Comparison of ENCODE assay signal across 8 cellular contexts in genomic region chr1:145956776-145957442, GRCh38. TPM values are rescaled to one million over a fixed set of nuclear protein-coding genes. Genes with fewer than 3 reads are reported as not detected.
A peak's percentile ranks its signal among the peaks of the same experiment; 100 is the strongest.
DNase-seq lines count a peak whose midpoint lies in the region; TF ChIP-seq lines count a peak whose summit lies in the region.

No MANE protein-coding gene starts in this region.

- no CpG with 5 or more reads among the region's 3 CpGs for WGBS in H9 (ENCODE audit: extremely low coverage, insufficient read length, low lambda C conversion rate)

- H3K4me3 Mint-ChIP-seq in H9 (peak overlapping the region; percentile 77 to 82), osteocyte (ENCODE audit: unreplicated experiment) (peak overlapping the region; percentile 83)
- peak overlapping the region; percentile 96 for H3K4me3 Mint-ChIP-seq in T-helper 1 cell treated with Interleukin-12 subunit alpha and Interleukin-12 subunit beta and Interleukin-4 antibody, amounts not matched to agents 30 μg/mL and 1 μg/mL, for 36 hours

- H3K23ac ChIP-seq in H9 (ENCODE audit: insufficient read length, low read depth, low read length) = no peak overlapping the region

- H3K27ac ChIP-seq in H9 (ENCODE audit: insufficient read length, low read depth, low read length) = no peak overlapping the region

- H3K23me2 ChIP-seq in H9 (ENCODE audit: insufficient read length, low read depth, low read length, poor library complexity, severe bottlenecking) = peaks cover 19% of the 10 kb centered on the region

- H4K91ac ChIP-seq in H9 (ENCODE audit: insufficient read length, low read depth, low read length) = no peak overlapping the region

- DNase-seq in H9 = no peak
- DNase-seq in fibroblast of pulmonary artery (ENCODE audit: low read depth) = peak; percentile 71
- DNase-seq in osteocyte (ENCODE audit: extremely low spot score, unreplicated experiment) = no peak
- DNase-seq in glomerular visceral epithelial cell (ENCODE audit: extremely low spot score) = no peak
- DNase-seq in NCI-H1694 treated with DMSO at 0.1 percent for 48 hours (lab: John Stamatoyannopoulos, UW) = no peak
- no peak for DNase-seq in NCI-H1092 treated with DMSO at 0.1 percent for 48 hours (lab: John Stamatoyannopoulos, UW)
- no peak for DNase-seq in DMS79 treated with DMSO at 0.1 percent for 48 hours (lab: John Stamatoyannopoulos, UW)

- H3K27ac Mint-ChIP-seq in H9 (no peak overlapping the region), osteocyte (ENCODE audit: unreplicated experiment) (peak overlapping the region; percentile 90)
- peak overlapping the region; percentile 92 for H3K27ac Mint-ChIP-seq in T-helper 1 cell treated with Interleukin-12 subunit alpha and Interleukin-12 subunit beta and Interleukin-4 antibody, amounts not matched to agents 30 μg/mL and 1 μg/mL, for 36 hours

- H3K56ac ChIP-seq in H9 (ENCODE audit: insufficient read length, low read depth, low read length) = no peak overlapping the region

- H3K36me3 Mint-ChIP-seq in H9 (ENCODE audit: insufficient read depth in 1 of 3, low read depth in 3 of 3) (no peaks in the 10 kb centered on the region; a peak in 1 of 7 replicates), osteocyte (ENCODE audit: unreplicated experiment) (peaks cover 3% of the 10 kb centered on the region)
- peaks cover 8% of the 10 kb centered on the region for H3K36me3 Mint-ChIP-seq in T-helper 1 cell treated with Interleukin-12 subunit alpha and Interleukin-12 subunit beta and Interleukin-4 antibody, amounts not matched to agents 30 μg/mL and 1 μg/mL, for 36 hours (ENCODE audit: low read depth)

- H3T11ph ChIP-seq in H9 (ENCODE audit: low read length) = no peak overlapping the region

- no peak for TF ChIP-seq CTCF in H9 (conservative IDR thresholded peaks at IDR 0.05)
- no peak for TF ChIP-seq CTCF in fibroblast of pulmonary artery (IDR thresholded peaks at IDR 0.05; ENCODE audit: low read length, missing control alignments)
- no peak for TF ChIP-seq CTCF in osteocyte (IDR thresholded peaks at IDR 0.05)

- H2BK20ac ChIP-seq in H9 (ENCODE audit: low read depth, low read length, poor library complexity, severe bottlenecking) = no peak overlapping the region

- H3K4ac ChIP-seq in H9 (ENCODE audit: low read depth, low read length) = no peak overlapping the region

- no peak overlapping the region for H2BK12ac ChIP-seq in H9 (ENCODE audit: insufficient read length, low read depth, low read length)

- H4K5ac ChIP-seq in H9 (ENCODE audit: insufficient read length, low read depth, low read length) = no peak overlapping the region

- peak overlapping the region; percentile 70 for H3K4me3 ChIP-seq in fibroblast of pulmonary artery (replicated peaks; ENCODE audit: low read depth, low read length)

- H2AFZ ChIP-seq in H9 (ENCODE audit: low read length) = no peak overlapping the region

- H3K9me3 Mint-ChIP-seq in H9 = no peaks in the 10 kb centered on the region
- H3K9me3 Mint-ChIP-seq in T-helper 1 cell treated with Interleukin-12 subunit alpha and Interleukin-12 subunit beta and Interleukin-4 antibody, amounts not matched to agents 30 μg/mL and 1 μg/mL, for 36 hours = no peaks in the 10 kb centered on the region
- H3K9me3 Mint-ChIP-seq in osteocyte (ENCODE audit: unreplicated experiment) = no peaks in the 10 kb centered on the region

- no peaks in the 10 kb centered on the region for H3K9me3 ChIP-seq in H9 (ENCODE audit: control insufficient read depth, low read depth, low read length)

- no peak overlapping the region for H3K14ac ChIP-seq in H9 (ENCODE audit: insufficient read depth, low read length)

- H2BK15ac ChIP-seq in H9 (ENCODE audit: low read depth, low read length) = no peak overlapping the region

- H4K8ac ChIP-seq in H9 (replicated peaks; ENCODE audit: insufficient read length, low read depth, low read length) = no peak overlapping the region

- H3K4me1 Mint-ChIP-seq in H9 = peaks cover 27 to 28% of the 10 kb centered on the region in 2 experiments
- peaks cover 52% of the 10 kb centered on the region for H3K4me1 Mint-ChIP-seq in T-helper 1 cell treated with Interleukin-12 subunit alpha and Interleukin-12 subunit beta and Interleukin-4 antibody, amounts not matched to agents 30 μg/mL and 1 μg/mL, for 36 hours (ENCODE audit: low read depth)
- peaks cover 57% of the 10 kb centered on the region for H3K4me1 Mint-ChIP-seq in osteocyte (ENCODE audit: unreplicated experiment)

- H3K4me1 ChIP-seq in H9 (ENCODE audit: insufficient read depth, low read length) = no peaks in the 10 kb centered on the region; the same call in 1 of the 2 replicates

- no peak overlapping the region for H2BK5ac ChIP-seq in H9 (ENCODE audit: insufficient read length, low read length)

- H3K79me2 ChIP-seq in H9 (ENCODE audit: insufficient read depth, low read length) = no peaks in the 10 kb centered on the region

- H3K4me2 ChIP-seq in H9 (ENCODE audit: insufficient read depth, insufficient read length, low read length) = peak overlapping the region; percentile 92

- H3K9ac ChIP-seq in H9 (ENCODE audit: extremely low read depth, insufficient read length, low read length) = no peak overlapping the region

- no peaks in the 10 kb centered on the region for H3K79me1 ChIP-seq in H9 (ENCODE audit: insufficient read depth, low read depth, low read length, poor library complexity, severe bottlenecking)

- H3K27me3 Mint-ChIP-seq in H9 (ENCODE audit: low read depth) = peaks cover 59% of the 10 kb centered on the region
- peaks cover 6% of the 10 kb centered on the region for H3K27me3 Mint-ChIP-seq in T-helper 1 cell treated with Interleukin-12 subunit alpha and Interleukin-12 subunit beta and Interleukin-4 antibody, amounts not matched to agents 30 μg/mL and 1 μg/mL, for 36 hours (ENCODE audit: low read depth)
- H3K27me3 Mint-ChIP-seq in osteocyte (ENCODE audit: unreplicated experiment) = no peaks in the 10 kb centered on the region

- peaks cover 26% of the 10 kb centered on the region; the same call in 1 of the 2 replicates for H3K27me3 ChIP-seq in H9 (ENCODE audit: insufficient read depth, low read length)

- H2AK5ac ChIP-seq in H9 (ENCODE audit: insufficient read length, low read length) = no peak overlapping the region

- no peak overlapping the region for H2BK120ac ChIP-seq in H9 (ENCODE audit: low read depth, low read length, poor library complexity, severe bottlenecking)

- H4K20me1 ChIP-seq in H9 (ENCODE audit: control insufficient read depth, insufficient read depth, insufficient read length) = no peaks in the 10 kb centered on the region

- H3K18ac ChIP-seq in H9 (ENCODE audit: insufficient read length, low read depth, low read length) = no peak overlapping the region

RNA-seq across cellular contexts. Expression of gene LIX1L, which starts 0.9 kb away (rescaled TPM):
- total RNA-seq in H9 (2021) (5.9 TPM in 2 replicates), osteocyte (52.2 and 54.0 TPM in 2 replicates)

RNA-seq across cellular contexts. Expression of gene ANKRD34A, which starts 7.5 kb away (rescaled TPM):
- 0.20 and 0.39 TPM in 2 replicates for total RNA-seq in H9 (2021)
- total RNA-seq in osteocyte = 1.1 and 1.2 TPM in 2 replicates

RNA-seq across cellular contexts. Expression of gene POLR3GL, which starts 7.6 kb away (rescaled TPM):
- 6.0 and 7.9 TPM in 2 replicates for total RNA-seq in H9 (2021)
- 21.7 and 22.4 TPM in 2 replicates for total RNA-seq in osteocyte

RNA-seq across cellular contexts. Expression of gene RBM8A, which starts 29.6 kb away (rescaled TPM):
- total RNA-seq in H9 (2021) (298 and 306 TPM in 2 replicates), osteocyte (108 and 114 TPM in 2 replicates)

RNA-seq across cellular contexts. Expression of gene PEX11B, which starts 38.4 kb away (rescaled TPM):
- 11.2 and 13.7 TPM in 2 replicates for total RNA-seq in H9 (2021)
- 29.8 and 36.5 TPM in 2 replicates for total RNA-seq in osteocyte

Comparison
In these comparisons a context has a peak if more than half of its experiments do, and no peak if none do; other contexts are left out.
1. H3K27ac Mint-ChIP-seq: peak in T-helper 1 cell treated with Interleukin-12 subunit alpha and Interleukin-12 subunit beta and Interleukin-4 antibody, amounts not matched to agents 30 μg/mL and 1 μg/mL, for 36 hours (single experiment) and osteocyte (single experiment); none in H9 (0 of 3).
2. Peak in every context shown above with its lines, with median percentiles within 50 percentile points of each other: H3K4me3 Mint-ChIP-seq.